1 cellular context compared by ENCODE assay signal in the genomic region with DNA sequence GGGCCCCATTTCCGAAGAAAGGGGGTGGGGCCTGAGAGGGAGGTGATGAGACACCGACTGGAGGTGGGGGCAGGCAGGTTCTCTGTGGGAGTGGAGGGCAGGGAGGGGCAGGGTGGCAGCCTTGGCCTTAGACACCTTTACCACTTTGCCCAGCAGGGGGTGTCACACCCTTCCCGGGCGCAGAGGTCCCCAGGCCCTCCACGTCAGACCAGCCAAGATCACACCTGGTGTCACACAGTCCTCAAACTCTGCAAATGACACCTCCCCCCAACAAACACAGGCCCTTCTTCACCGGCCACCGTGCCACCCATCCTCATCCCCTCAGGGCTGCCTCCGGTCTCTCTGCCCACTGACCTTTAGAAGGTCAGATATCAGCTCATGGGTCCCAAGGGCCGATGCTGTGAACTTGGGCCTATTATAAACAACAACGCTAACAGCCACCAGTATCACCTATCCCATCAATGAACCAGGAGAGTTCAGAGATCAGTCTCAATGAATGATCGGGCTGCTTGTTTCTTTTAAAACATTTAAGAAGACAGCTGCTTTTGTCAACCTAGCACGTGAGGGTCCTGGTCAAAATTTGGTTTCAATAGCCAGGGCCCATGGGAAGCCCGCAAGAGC.
TF ChIP-seq lines count a peak whose summit lies in the region.

No MANE protein-coding gene starts in this region.

TF ChIP-seq in HepG2, 621 proteins besides CTCF, POLR2A, EP300 and RAD21 (continued from another document and continues in another):
- TF ChIP-seq, protein P1, sequence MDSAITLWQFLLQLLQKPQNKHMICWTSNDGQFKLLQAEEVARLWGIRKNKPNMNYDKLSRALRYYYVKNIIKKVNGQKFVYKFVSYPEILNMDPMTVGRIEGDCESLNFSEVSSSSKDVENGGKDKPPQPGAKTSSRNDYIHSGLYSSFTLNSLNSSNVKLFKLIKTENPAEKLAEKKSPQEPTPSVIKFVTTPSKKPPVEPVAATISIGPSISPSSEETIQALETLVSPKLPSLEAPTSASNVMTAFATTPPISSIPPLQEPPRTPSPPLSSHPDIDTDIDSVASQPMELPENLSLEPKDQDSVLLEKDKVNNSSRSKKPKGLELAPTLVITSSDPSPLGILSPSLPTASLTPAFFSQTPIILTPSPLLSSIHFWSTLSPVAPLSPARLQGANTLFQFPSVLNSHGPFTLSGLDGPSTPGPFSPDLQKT (CRISPR knock-in tag; IDR thresholded peaks at IDR 0.05; ENCODE audit: borderline replicate concordance), result no peak
- TF ChIP-seq ZNF350 (CRISPR knock-in tag; IDR thresholded peaks at IDR 0.05; ENCODE audit: borderline replicate concordance, low read depth) (no peak; the same call in 1 of the 2 replicates), RFX3 (CRISPR knock-in tag; IDR thresholded peaks at IDR 0.05) (no peak), FOXJ3 (CRISPR knock-in tag; IDR thresholded peaks at IDR 0.05; ENCODE audit: borderline replicate concordance) (no peak), CHD2 (IDR thresholded peaks at IDR 0.05; ENCODE audit: low read depth, low read length) (no peak), KDM2A (CRISPR knock-in tag; IDR thresholded peaks at IDR 0.05; ENCODE audit: borderline replicate concordance, low read depth) (no peak; the same call in 1 of the 2 replicates), RNF2 (conservative IDR thresholded peaks at IDR 0.05; ENCODE audit: low read depth) (no peak), ZKSCAN5 (CRISPR knock-in tag; IDR thresholded peaks at IDR 0.05) (no peak), CBX2 (IDR thresholded peaks at IDR 0.05; ENCODE audit: low read depth, low read length) (no peak), CBX2 (CRISPR knock-in tag; IDR thresholded peaks at IDR 0.05; ENCODE audit: low read depth) (no peak), SOX6 (IDR thresholded peaks at IDR 0.05) (no peak), SOX6 (CRISPR knock-in tag; IDR thresholded peaks at IDR 0.05) (0 out of 2 replicates have a peak, but pooled peaks have one; percentile 35), ZNF432 (CRISPR knock-in tag; IDR thresholded peaks at IDR 0.05; ENCODE audit: borderline replicate concordance) (no peak), ZNF335 (CRISPR knock-in tag; IDR thresholded peaks at IDR 0.05) (no peak), ZFP90 (CRISPR knock-in tag; IDR thresholded peaks at IDR 0.05; ENCODE audit: borderline replicate concordance) (no peak), ZNF572 (CRISPR knock-in tag; IDR thresholded peaks at IDR 0.05) (no peak), MAFK (conservative IDR thresholded peaks at IDR 0.05 in 1 of 2, IDR thresholded peaks at IDR 0.05 in 1 of 2; ENCODE audit: low read length in 2 of 2) (no peak), EZH2 (conservative IDR thresholded peaks at IDR 0.05; ENCODE audit: low read depth, low read length) (no peak), ZNF333 (CRISPR knock-in tag; IDR thresholded peaks at IDR 0.05; ENCODE audit: borderline replicate concordance) (no peak), KDM6A (CRISPR knock-in tag; IDR thresholded peaks at IDR 0.05; ENCODE audit: low read depth) (no peak), ZNF546 (CRISPR knock-in tag; conservative IDR thresholded peaks at IDR 0.05) (no peak), NCOR1 (IDR thresholded peaks at IDR 0.05; ENCODE audit: borderline replicate concordance, low read length) (no peak), MBD4 (IDR thresholded peaks at IDR 0.05; ENCODE audit: borderline replicate concordance, low read length) (no peak), U2AF2 (IDR thresholded peaks at IDR 0.05; ENCODE audit: low read depth, low read length) (no peak), ZNF292 (CRISPR knock-in tag; IDR thresholded peaks at IDR 0.05; ENCODE audit: borderline replicate concordance, low read depth) (no peak), ZFY (CRISPR knock-in tag; IDR thresholded peaks at IDR 0.05) (peak; percentile 26; the same call in 1 of the 2 replicates), PPARG (CRISPR knock-in tag; conservative IDR thresholded peaks at IDR 0.05) (peak; percentile 63), ZNF878 (CRISPR knock-in tag; IDR thresholded peaks at IDR 0.05) (no peak), ZSCAN22 (CRISPR knock-in tag; IDR thresholded peaks at IDR 0.05) (no peak), EHMT2 (IDR thresholded peaks at IDR 0.05; ENCODE audit: borderline replicate concordance, low read depth, low read length) (no peak), ZZZ3 (CRISPR knock-in tag; IDR thresholded peaks at IDR 0.05; ENCODE audit: borderline replicate concordance) (no peak), ZBTB1 (CRISPR knock-in tag; IDR thresholded peaks at IDR 0.05; ENCODE audit: borderline replicate concordance) (no peak), ZNF143 (CRISPR knock-in tag; IDR thresholded peaks at IDR 0.05) (no peak), ZNF788 (CRISPR knock-in tag; IDR thresholded peaks at IDR 0.05; ENCODE audit: borderline replicate concordance) (no peak; the same call in 1 of the 2 replicates), KMT2A (CRISPR knock-in tag; IDR thresholded peaks at IDR 0.05) (no peak), ZNF616 (CRISPR knock-in tag; IDR thresholded peaks at IDR 0.05; ENCODE audit: low read depth) (no peak), ZNF160 (CRISPR knock-in tag; IDR thresholded peaks at IDR 0.05) (no peak), RFX5 (IDR thresholded peaks at IDR 0.05; ENCODE audit: low read depth, low read length) (no peak), RARG (CRISPR knock-in tag; IDR thresholded peaks at IDR 0.05; ENCODE audit: low read depth) (no peak), KAT2B (IDR thresholded peaks at IDR 0.05; ENCODE audit: borderline replicate concordance, low read depth, low read length) (no peak), ZNF446 (CRISPR knock-in tag; IDR thresholded peaks at IDR 0.05) (no peak), ZNF564 (CRISPR knock-in tag; IDR thresholded peaks at IDR 0.05) (no peak), FOXA1 (IDR thresholded peaks at IDR 0.05) (no peak), FOXA1 (CRISPR knock-in tag; IDR thresholded peaks at IDR 0.05) (no peak), PHF21A (CRISPR knock-in tag; IDR thresholded peaks at IDR 0.05) (peak; percentile 35)
- TF ChIP-seq, protein P2, sequence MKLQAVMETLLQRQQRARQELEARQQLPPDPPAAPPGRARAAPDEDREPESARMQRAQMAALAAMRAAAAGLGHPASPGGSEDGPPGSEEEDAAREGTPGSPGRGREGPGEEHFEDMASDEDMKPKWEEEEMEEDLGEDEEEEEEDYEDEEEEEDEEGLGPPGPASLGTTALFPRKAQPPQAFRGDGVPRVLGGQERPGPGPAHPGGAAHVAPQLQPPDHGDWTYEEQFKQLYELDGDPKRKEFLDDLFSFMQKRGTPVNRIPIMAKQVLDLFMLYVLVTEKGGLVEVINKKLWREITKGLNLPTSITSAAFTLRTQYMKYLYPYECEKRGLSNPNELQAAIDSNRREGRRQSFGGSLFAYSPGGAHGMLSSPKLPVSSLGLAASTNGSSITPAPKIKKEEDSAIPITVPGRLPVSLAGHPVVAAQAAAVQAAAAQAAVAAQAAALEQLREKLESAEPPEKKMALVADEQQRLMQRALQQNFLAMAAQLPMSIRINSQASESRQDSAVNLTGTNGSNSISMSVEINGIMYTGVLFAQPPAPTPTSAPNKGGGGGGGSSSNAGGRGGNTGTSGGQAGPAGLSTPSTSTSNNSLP (IDR thresholded peaks at IDR 0.05; ENCODE audit: low read depth, low read length), result no peak
- TF ChIP-seq, protein P3, sequence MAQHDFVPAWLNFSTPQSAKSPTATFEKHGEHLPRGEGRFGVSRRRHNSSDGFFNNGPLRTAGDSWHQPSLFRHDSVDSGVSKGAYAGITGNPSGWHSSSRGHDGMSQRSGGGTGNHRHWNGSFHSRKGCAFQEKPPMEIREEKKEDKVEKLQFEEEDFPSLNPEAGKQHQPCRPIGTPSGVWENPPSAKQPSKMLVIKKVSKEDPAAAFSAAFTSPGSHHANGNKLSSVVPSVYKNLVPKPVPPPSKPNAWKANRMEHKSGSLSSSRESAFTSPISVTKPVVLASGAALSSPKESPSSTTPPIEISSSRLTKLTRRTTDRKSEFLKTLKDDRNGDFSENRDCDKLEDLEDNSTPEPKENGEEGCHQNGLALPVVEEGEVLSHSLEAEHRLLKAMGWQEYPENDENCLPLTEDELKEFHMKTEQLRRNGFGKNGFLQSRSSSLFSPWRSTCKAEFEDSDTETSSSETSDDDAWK (CRISPR knock-in tag; IDR thresholded peaks at IDR 0.05), result no peak
- TF ChIP-seq, protein P4, sequence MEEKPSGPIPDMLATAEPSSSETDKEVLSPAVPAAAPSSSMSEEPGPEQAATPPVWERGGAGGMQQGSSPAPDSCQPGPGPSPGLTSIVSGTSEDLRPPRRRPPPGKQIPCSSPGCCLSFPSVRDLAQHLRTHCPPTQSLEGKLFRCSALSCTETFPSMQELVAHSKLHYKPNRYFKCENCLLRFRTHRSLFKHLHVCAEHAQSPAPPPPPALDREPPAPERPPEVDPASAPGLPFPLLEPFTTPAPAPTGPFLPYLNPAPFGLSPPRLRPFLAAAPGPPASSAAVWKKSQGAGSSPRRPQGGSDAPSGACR (CRISPR knock-in tag; IDR thresholded peaks at IDR 0.05), result 0 out of 2 replicates have a peak, but pooled peaks have one; percentile 3
- TF ChIP-seq, protein P5, sequence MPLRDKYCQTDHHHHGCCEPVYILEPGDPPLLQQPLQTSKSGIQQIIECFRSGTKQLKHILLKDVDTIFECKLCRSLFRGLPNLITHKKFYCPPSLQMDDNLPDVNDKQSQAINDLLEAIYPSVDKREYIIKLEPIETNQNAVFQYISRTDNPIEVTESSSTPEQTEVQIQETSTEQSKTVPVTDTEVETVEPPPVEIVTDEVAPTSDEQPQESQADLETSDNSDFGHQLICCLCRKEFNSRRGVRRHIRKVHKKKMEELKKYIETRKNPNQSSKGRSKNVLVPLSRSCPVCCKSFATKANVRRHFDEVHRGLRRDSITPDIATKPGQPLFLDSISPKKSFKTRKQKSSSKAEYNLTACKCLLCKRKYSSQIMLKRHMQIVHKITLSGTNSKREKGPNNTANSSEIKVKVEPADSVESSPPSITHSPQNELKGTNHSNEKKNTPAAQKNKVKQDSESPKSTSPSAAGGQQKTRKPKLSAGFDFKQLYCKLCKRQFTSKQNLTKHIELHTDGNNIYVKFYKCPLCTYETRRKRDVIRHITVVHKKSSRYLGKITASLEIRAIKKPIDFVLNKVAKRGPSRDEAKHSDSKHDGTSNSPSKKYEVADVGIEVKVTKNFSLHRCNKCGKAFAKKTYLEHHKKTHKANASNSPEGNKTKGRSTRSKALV (CRISPR knock-in tag; IDR thresholded peaks at IDR 0.05), result no peak
- TF ChIP-seq, protein P6, sequence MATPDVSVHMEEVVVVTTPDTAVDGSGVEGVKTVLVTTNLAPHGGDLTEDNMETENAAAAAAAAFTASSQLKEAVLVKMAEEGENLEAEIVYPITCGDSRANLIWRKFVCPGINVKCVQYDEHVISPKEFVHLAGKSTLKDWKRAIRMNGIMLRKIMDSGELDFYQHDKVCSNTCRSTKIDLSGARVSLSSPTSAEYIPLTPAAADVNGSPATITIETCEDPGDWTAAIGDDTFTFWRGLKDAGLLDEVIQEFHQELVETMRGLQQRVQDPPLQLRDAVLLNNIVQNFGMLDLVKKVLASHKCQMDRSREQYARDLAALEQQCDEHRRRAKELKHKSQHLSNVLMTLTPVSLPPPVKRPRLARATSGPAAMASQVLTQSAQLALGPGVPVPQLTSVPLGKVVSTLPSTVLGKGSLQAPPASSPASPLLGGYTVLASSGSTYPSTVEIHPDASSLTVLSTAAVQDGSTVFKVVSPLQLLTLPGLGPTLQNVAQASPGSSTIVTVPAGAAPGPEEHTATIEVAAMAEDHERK (CRISPR knock-in tag; IDR thresholded peaks at IDR 0.05; ENCODE audit: low read depth), result no peak
- TF ChIP-seq, protein P7, sequence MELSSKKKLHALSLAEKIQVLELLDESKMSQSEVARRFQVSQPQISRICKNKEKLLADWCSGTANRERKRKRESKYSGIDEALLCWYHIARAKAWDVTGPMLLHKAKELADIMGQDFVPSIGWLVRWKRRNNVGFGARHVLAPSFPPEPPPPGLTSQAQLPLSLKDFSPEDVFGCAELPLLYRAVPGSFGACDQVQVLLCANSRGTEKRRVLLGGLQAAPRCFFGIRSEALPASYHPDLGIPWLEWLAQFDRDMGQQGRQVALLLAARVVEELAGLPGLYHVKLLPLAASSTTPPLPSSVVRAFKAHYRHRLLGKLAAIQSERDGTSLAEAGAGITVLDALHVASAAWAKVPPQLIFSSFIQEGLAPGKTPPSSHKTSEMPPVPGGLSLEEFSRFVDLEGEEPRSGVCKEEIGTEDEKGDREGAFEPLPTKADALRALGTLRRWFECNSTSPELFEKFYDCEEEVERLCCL (CRISPR knock-in tag; IDR thresholded peaks at IDR 0.05; ENCODE audit: borderline replicate concordance), result no peak
- TF ChIP-seq, protein P8, sequence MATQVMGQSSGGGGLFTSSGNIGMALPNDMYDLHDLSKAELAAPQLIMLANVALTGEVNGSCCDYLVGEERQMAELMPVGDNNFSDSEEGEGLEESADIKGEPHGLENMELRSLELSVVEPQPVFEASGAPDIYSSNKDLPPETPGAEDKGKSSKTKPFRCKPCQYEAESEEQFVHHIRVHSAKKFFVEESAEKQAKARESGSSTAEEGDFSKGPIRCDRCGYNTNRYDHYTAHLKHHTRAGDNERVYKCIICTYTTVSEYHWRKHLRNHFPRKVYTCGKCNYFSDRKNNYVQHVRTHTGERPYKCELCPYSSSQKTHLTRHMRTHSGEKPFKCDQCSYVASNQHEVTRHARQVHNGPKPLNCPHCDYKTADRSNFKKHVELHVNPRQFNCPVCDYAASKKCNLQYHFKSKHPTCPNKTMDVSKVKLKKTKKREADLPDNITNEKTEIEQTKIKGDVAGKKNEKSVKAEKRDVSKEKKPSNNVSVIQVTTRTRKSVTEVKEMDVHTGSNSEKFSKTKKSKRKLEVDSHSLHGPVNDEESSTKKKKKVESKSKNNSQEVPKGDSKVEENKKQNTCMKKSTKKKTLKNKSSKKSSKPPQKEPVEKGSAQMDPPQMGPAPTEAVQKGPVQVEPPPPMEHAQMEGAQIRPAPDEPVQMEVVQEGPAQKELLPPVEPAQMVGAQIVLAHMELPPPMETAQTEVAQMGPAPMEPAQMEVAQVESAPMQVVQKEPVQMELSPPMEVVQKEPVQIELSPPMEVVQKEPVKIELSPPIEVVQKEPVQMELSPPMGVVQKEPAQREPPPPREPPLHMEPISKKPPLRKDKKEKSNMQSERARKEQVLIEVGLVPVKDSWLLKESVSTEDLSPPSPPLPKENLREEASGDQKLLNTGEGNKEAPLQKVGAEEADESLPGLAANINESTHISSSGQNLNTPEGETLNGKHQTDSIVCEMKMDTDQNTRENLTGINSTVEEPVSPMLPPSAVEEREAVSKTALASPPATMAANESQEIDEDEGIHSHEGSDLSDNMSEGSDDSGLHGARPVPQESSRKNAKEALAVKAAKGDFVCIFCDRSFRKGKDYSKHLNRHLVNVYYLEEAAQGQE (IDR thresholded peaks at IDR 0.05; ENCODE audit: borderline replicate concordance in 1 of 2, low read depth in 1 of 2, low read length in 2 of 2), result no peak
- TF ChIP-seq, protein P9, sequence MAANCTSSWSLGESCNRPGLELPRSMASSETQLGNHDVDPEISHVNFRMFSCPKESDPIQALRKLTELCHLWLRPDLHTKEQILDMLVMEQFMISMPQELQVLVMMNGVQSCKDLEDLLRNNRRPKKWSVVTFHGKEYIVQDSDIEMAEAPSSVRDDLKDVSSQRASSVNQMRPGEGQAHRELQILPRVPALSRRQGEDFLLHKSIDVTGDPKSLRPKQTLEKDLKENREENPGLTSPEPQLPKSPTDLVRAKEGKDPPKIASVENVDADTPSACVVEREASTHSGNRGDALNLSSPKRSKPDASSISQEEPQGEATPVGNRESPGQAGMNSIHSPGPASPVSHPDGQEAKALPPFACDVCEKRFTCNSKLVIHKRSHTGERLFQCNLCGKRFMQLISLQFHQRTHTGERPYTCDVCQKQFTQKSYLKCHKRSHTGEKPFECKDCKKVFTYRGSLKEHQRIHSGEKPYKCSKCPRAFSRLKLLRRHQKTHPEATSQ (CRISPR knock-in tag; IDR thresholded peaks at IDR 0.05; ENCODE audit: borderline replicate concordance), result no peak
